28 cellular contexts compared by ENCODE assay signal in the genomic region with DNA sequence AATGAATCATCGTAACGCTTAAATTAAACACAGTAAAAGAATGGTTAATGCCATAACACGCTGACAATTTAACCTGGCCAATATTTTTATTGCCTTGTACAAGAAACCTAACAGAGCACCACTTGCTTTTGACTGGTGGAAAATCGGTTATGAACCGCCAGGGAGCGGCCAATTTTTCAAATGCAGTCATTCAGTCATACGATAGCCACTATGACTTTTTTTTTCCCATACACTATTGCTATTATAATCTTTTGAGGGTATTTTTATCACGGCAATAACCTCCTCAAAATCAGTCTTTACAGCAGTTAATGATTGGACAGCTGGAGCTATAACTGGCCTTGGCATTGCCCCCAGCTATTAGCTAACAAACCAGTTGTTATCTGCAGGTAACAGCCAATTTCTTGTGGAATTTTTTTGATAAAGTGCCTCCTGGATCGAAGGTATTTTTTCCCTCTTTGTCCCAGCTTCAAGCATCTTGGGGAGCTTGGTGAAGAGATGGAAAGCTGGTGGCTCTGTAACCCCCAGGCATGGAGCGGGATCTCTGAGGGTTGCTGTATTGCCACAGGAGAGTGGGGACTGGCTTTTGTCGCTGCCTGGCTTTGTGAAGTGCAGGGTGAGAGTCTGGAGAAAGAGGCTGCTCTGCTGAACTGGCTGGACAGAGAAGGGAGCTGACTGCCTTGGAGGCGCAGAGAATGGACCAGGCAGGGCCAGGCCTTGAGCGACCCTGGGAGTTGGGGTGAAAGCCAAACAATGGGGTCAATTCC.
"Had no signal": no experiment of that assay in that cellular context is flagged by ENCODE, and none has a peak within 500 bp of the region (broad histone marks: within the 10 kb centered on the region; RNA-seq: fewer than 3 reads in every experiment).

No MANE protein-coding gene starts in this region.

- H3K4me3 ChIP-seq: adrenal gland, SJSA1 had no signal

- H3K9me3 ChIP-seq: adrenal gland, SJSA1, SK-N-SH had no signal

- H3K27ac ChIP-seq: adrenal gland, SJSA1 had no signal

- H3K27me3 ChIP-seq: adrenal gland, SJSA1 had no signal

- H3K4me1 ChIP-seq: adrenal gland, SJSA1 had no signal

- DNase-seq: activated CD4-positive, alpha-beta memory T cell treated with anti-CD3 and anti-CD28 coated beads for 36 hours; activated CD4-positive, alpha-beta T cell treated with anti-CD3 and anti-CD28 coated beads for 36 hours; activated CD4-positive, alpha-beta T cell treated with anti-CD3 and anti-CD28 coated beads, Interleukin-2, amount 10 ng/mL, durations not matched to agents 7 days and 5 days; activated CD8-positive, alpha-beta memory T cell treated with anti-CD3 and anti-CD28 coated beads, Interleukin-2, amount 50 U/mL, for 4 hours; activated gamma-delta T cell treated with Interleukin-2 at 50 U/mL for 16 hours; activated naive CD4-positive, alpha-beta T cell treated with anti-CD3 and anti-CD28 coated beads for 36 hours; activated T-cell treated with anti-CD3 and anti-CD28 coated beads for 4 hours; activated T-cell treated with anti-CD3 and anti-CD28 coated beads, Interleukin-2, amount 50 U/mL, for 4 hours; adrenal gland; caudate nucleus; Karpas-422; KBM-7; NCI-H1105; NCI-H1417 treated with DMSO at 0.1 percent for 48 hours; NCI-H187 treated with DMSO at 0.1 percent for 48 hours; NCI-H2081; NCI-H2227 treated with DMSO at 0.1 percent for 48 hours; NCI-H446; NCI-H510A treated with DMSO at 0.1 percent for 48 hours; NCI-H526 treated with DMSO at 0.1 percent for 48 hours; NCI-H774; RPMI8226; SHP77 treated with DMSO at 0.1 percent for 48 hours; SK-N-SH had no signal

- ATAC-seq: activated CD4-positive, alpha-beta T cell treated with anti-CD3 and anti-CD28 coated beads for 36 hours; activated CD4-positive, CD25-positive, alpha-beta regulatory T cell treated with anti-CD3 and anti-CD28 coated beads, Interleukin-2, amount 50 U/mL, for 24 hours; activated naive CD4-positive, alpha-beta T cell treated with anti-CD3 and anti-CD28 coated beads, Interleukin-2, amount 50 U/mL, for 72 hours; activated T-cell treated with anti-CD3 and anti-CD28 coated beads, Interleukin-2, amount 50 U/mL, for 4 hours; WTC11 had no signal

- H3K36me3 ChIP-seq: adrenal gland, SJSA1 had no signal
